ENCODE assay signal across 25 cellular contexts in genomic region chr9:30575218-30575617, GRCh38.
DNase-seq lines count a peak whose midpoint lies in the region; ATAC-seq and TF ChIP-seq lines count a peak whose summit lies in the region.
"Had no signal": no experiment of that assay in that cellular context is flagged by ENCODE, and none has a peak within 500 bp of the region (broad histone marks: within the 10 kb centered on the region; RNA-seq: fewer than 3 reads in every experiment).

No MANE protein-coding gene starts in this region.

- no peaks in the 10 kb centered on the region for H3K36me3 Mint-ChIP-seq in type B pancreatic cell
- H3K36me3 Mint-ChIP-seq in stimulated activated naive B cell treated with anti-CD40 and anti-IgM and Interleukin-4, amounts not matched to agents 10 μg/mL and 1 μg/mL and 100 μg/mL, for 72 hours: no peaks in the 10 kb centered on the region
- H3K36me3 Mint-ChIP-seq: CD8-positive, alpha-beta T cell had no signal

- H3K23ac ChIP-seq in neuronal stem cell (ENCODE audit: low read depth, low read length, poor library complexity): no peak overlapping the region

- H3K27me3 Mint-ChIP-seq in type B pancreatic cell: no peaks in the 10 kb centered on the region
- no peaks in the 10 kb centered on the region for H3K27me3 Mint-ChIP-seq in stimulated activated naive B cell treated with anti-CD40 and anti-IgM and Interleukin-4, amounts not matched to agents 10 μg/mL and 1 μg/mL and 100 μg/mL, for 72 hours

- no peak overlapping the region for H2BK15ac ChIP-seq in neuronal stem cell (ENCODE audit: low read length)

- peak overlapping the region; percentile 78 for H2BK5ac ChIP-seq in neuronal stem cell (ENCODE audit: low read length)

- no peaks in the 10 kb centered on the region for H3K79me1 ChIP-seq in neuronal stem cell (ENCODE audit: low read depth, low read length)

- no peak overlapping the region for H3K27ac Mint-ChIP-seq in type B pancreatic cell
- H3K27ac Mint-ChIP-seq in stimulated activated naive B cell treated with anti-CD40 and anti-IgM and Interleukin-4, amounts not matched to agents 10 μg/mL and 1 μg/mL and 100 μg/mL, for 72 hours: no peak overlapping the region
- H3K27ac Mint-ChIP-seq: CD8-positive, alpha-beta T cell had no signal

- H2BK120ac ChIP-seq in neuronal stem cell (ENCODE audit: low read depth, low read length): no peak overlapping the region

- no peak overlapping the region for H2BK12ac ChIP-seq in neuronal stem cell (ENCODE audit: low read length)

- H3K9me3 ChIP-seq in RWPE2 (ENCODE audit: severe bottlenecking) (no peaks in the 10 kb centered on the region), neuronal stem cell (replicated peaks in 1 of 2; ENCODE audit: control insufficient read depth in 2 of 2, insufficient read depth in 1 of 2, low read depth in 1 of 2, low read length in 2 of 2) (no peaks in the 10 kb centered on the region)
- H3K9me3 ChIP-seq: Caco-2, SJCRH30 had no signal

- no peak overlapping the region for H4K8ac ChIP-seq in neuronal stem cell (ENCODE audit: low read depth, low read length)

- no peak overlapping the region for H3K4me2 ChIP-seq in neuronal stem cell (ENCODE audit: insufficient read depth, low read length, poor library complexity, severe bottlenecking)

- H3K27me3 ChIP-seq in RWPE2 (ENCODE audit: insufficient read depth, poor library complexity, severe bottlenecking): no peaks in the 10 kb centered on the region
- no peaks in the 10 kb centered on the region for H3K27me3 ChIP-seq in neuronal stem cell (ENCODE audit: control insufficient read depth in 3 of 3, insufficient read depth in 3 of 3, low read depth in 1 of 3, low read length in 3 of 3)
- H3K27me3 ChIP-seq: SJCRH30 had no signal

- H2AFZ ChIP-seq in neuronal stem cell (ENCODE audit: low read length): no peak overlapping the region

- no peak overlapping the region for H3K4ac ChIP-seq in neuronal stem cell (ENCODE audit: low read length)

- TF ChIP-seq CTCF in RWPE2 (IDR thresholded peaks at IDR 0.05; ENCODE audit: poor library complexity, severe bottlenecking) (no peak), type B pancreatic cell (conservative IDR thresholded peaks at IDR 0.05) (no peak)

- no peak overlapping the region for H3K18ac ChIP-seq in neuronal stem cell (ENCODE audit: low read length)

- H3K4me1 ChIP-seq in RWPE2 (ENCODE audit: insufficient read depth, poor library complexity, severe bottlenecking) (no peaks in the 10 kb centered on the region), neuronal stem cell (ENCODE audit: control insufficient read depth in 2 of 2, insufficient read depth in 1 of 2, low read depth in 1 of 2, low read length in 2 of 2) (no peaks in the 10 kb centered on the region)
- H3K4me1 ChIP-seq: Caco-2, SJCRH30 had no signal

- H3K9me3 Mint-ChIP-seq in type B pancreatic cell: no peaks in the 10 kb centered on the region
- H3K9me3 Mint-ChIP-seq in stimulated activated naive B cell treated with anti-CD40 and anti-IgM and Interleukin-4, amounts not matched to agents 10 μg/mL and 1 μg/mL and 100 μg/mL, for 72 hours: peaks cover 0 to 2% of the 10 kb centered on the region in 2 donors

- no peak overlapping the region for H3K27ac ChIP-seq in RWPE2 (ENCODE audit: poor library complexity, severe bottlenecking)
- H3K27ac ChIP-seq in neuronal stem cell (replicated peaks; ENCODE audit: low read length): no peak overlapping the region
- H3K27ac ChIP-seq: C4-2B, SJCRH30 had no signal

- H3K4me1 Mint-ChIP-seq in type B pancreatic cell (ENCODE audit: unreplicated experiment): no peaks in the 10 kb centered on the region
- H3K4me1 Mint-ChIP-seq in stimulated activated naive B cell treated with anti-CD40 and anti-IgM and Interleukin-4, amounts not matched to agents 10 μg/mL and 1 μg/mL and 100 μg/mL, for 72 hours: no peaks in the 10 kb centered on the region

- H2AK5ac ChIP-seq in neuronal stem cell (ENCODE audit: low read depth, low read length): no peak overlapping the region

- H3K14ac ChIP-seq in neuronal stem cell (ENCODE audit: low read length): no peak overlapping the region

- WGBS in neuronal stem cell (ENCODE audit: extremely low coverage in 2 of 2, insufficient read length in 2 of 2, insufficient replicate concordance in 1 of 2), 2 donors: no CpG with 5 or more reads among the region's 16 CpGs

- H3K36me3 ChIP-seq in RWPE2 (ENCODE audit: low read depth) (no peaks in the 10 kb centered on the region), neuronal stem cell (replicated peaks in 1 of 2; ENCODE audit: control insufficient read depth in 2 of 2, insufficient read depth in 2 of 2, low read length in 2 of 2) (no peaks in the 10 kb centered on the region)
- H3K36me3 ChIP-seq: SJCRH30 had no signal

- ATAC-seq in RWPE2 (ENCODE audit: low read depth) (no peak), HG02973 (IDR thresholded peaks at IDR 0.05; ENCODE audit: unreplicated experiment) (no peak)
- no peak for ATAC-seq in stimulated activated naive B cell treated with anti-CD40 and anti-IgM and Interleukin-4, amounts not matched to agents 10 μg/mL and 1 μg/mL and 100 μg/mL, for 72 hours (replicated peaks)
- ATAC-seq: CD8-positive, alpha-beta T cell; K562; PC-3; Right ventricle myocardium inferior; SK-N-SH treated with all-trans-retinoic acid at 6 μM for 48 hours had no signal

- no peak overlapping the region for H3K9ac ChIP-seq in neuronal stem cell (ENCODE audit: low read depth, low read length, poor library complexity)

- H3K4me3 ChIP-seq in RWPE2 (ENCODE audit: severe bottlenecking) (no peak overlapping the region), neuronal stem cell (ENCODE audit: low read length in 2 of 2) (no peak overlapping the region)
- H3K4me3 ChIP-seq: K562, SJCRH30 had no signal

- DNase-seq in D341Med (ENCODE audit: low spot score) (peak; percentile 4), RWPE2 (ENCODE audit: low spot score) (peak; percentile 24), neuronal stem cell (ENCODE audit: low spot score) (no peak), type B pancreatic cell (ENCODE audit: extremely low spot score, unreplicated experiment) (peak; percentile 59), GM19240 (ENCODE audit: insufficient read length, low spot score) (no peak)
- no peak for DNase-seq in stimulated activated naive B cell treated with anti-CD40 and anti-IgM and Interleukin-4, amounts not matched to agents 10 μg/mL and 1 μg/mL and 100 μg/mL, for 72 hours
- DNase-seq: DMS 273 treated with DMSO at 0.1 percent for 48 hours, DND-41, Kasumi-1, MV-4-11, NCI-H1105, NCI-H1436 treated with DMSO at 0.1 percent for 48 hours, NCI-H187 treated with DMSO at 0.1 percent for 48 hours, NCI-H446, NCI-H524 treated with DMSO at 0.1 percent for 48 hours, NCI-H774, PC-3, SJCRH30 had no signal

- no peak overlapping the region for H3K4me3 Mint-ChIP-seq in type B pancreatic cell
- H3K4me3 Mint-ChIP-seq in stimulated activated naive B cell treated with anti-CD40 and anti-IgM and Interleukin-4, amounts not matched to agents 10 μg/mL and 1 μg/mL and 100 μg/mL, for 72 hours: no peak overlapping the region
- H3K4me3 Mint-ChIP-seq: CD8-positive, alpha-beta T cell had no signal

- no peak overlapping the region for H4K91ac ChIP-seq in neuronal stem cell (ENCODE audit: low read depth, low read length, poor library complexity)

Comparison
In these comparisons a context has a peak if more than half of its experiments do, and no peak if none do; other contexts are left out.
1. DNase-seq: peak in D341Med (single experiment), RWPE2 (single experiment) and type B pancreatic cell (single experiment); none in neuronal stem cell (single experiment), stimulated activated naive B cell treated with anti-CD40 and anti-IgM and Interleukin-4, amounts not matched to agents 10 μg/mL and 1 μg/mL and 100 μg/mL, for 72 hours (single experiment) and GM19240 (single experiment).